Comparison of ENCODE assay signal across 8 cellular contexts in the genomic region with DNA sequence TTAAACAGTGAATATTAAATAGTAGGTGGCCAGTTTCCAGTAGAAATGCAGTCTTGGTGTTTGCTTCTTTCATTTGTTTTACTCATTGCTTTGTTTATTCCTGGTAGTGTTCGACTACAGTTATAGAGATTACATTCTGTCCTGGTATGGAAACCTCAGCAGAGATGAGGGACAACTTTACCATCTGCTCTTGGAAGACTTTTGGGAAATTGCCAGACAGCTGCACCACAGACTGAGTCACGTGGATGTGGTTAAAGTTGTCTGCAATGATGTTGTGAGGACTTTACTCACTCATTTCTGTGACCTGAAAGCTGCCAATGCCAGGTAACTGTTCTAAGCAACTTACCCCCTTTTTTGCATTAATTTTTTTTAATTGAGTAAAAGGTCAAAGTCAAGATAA. TPM values are rescaled to one million over a fixed set of nuclear protein-coding genes. Genes with fewer than 3 reads are reported as not detected.
A peak's percentile ranks its signal among the peaks of the same experiment; 100 is the strongest.
DNase-seq lines count a peak whose midpoint lies in the region; ATAC-seq and TF ChIP-seq lines count a peak whose summit lies in the region.
"Not testable (repeated sequence)": the region's sequence is repeated elsewhere in the genome, so short reads cannot be mapped to it uniquely, and the experiment has no call there.

No MANE protein-coding gene starts in this region.

- DNase-seq in DMS53 treated with DMSO at 0.1 percent for 48 hours (lab: John Stamatoyannopoulos, UW; ENCODE audit: unreplicated experiment) (peak; percentile 7), HCEC 1CT (peak; percentile 63), MM.1S (peak; percentile 36), RPMI7951 (ENCODE audit: low read depth) (peak; percentile 82), adipocyte (ENCODE audit: low read depth) (peak; percentile 59), fibroblast of pulmonary artery (ENCODE audit: low read depth) (peak; percentile 67), mucosa of descending colon (peak in 1 of 3 donors; percentile 33)
- DNase-seq in upper lobe of right lung, result not testable (repeated sequence)

- not testable (repeated sequence) for H3K27me3 ChIP-seq in MM.1S (replicated peaks; ENCODE audit: insufficient read depth, low read length); adipocyte (replicated peaks; ENCODE audit: control insufficient read depth, insufficient read depth, low read length); upper lobe of right lung

- H3K9ac ChIP-seq in MM.1S (ENCODE audit: low read length); adipocyte (ENCODE audit: low read length): not testable (repeated sequence)

- H3K27ac ChIP-seq in MM.1S (ENCODE audit: low read length), result peak overlapping the region; percentile 44; the same call in 1 of the 2 replicates
- not testable (repeated sequence) for H3K27ac ChIP-seq in upper lobe of right lung

- H3K79me2 ChIP-seq in MM.1S (ENCODE audit: low read length), result peaks cover 65% of the 10 kb centered on the region

- not testable (repeated sequence) for H3K4me3 ChIP-seq in MM.1S (ENCODE audit: low read length); adipocyte (ENCODE audit: low read length); fibroblast of pulmonary artery (replicated peaks; ENCODE audit: low read depth, low read length); mucosa of descending colon; upper lobe of right lung

- peak overlapping the region; percentile 42 for H3K4me2 ChIP-seq in MM.1S (ENCODE audit: low read depth, low read length)

- not testable (repeated sequence) for H2AFZ ChIP-seq in MM.1S (ENCODE audit: low read length)

- peaks cover 52% of the 10 kb centered on the region for H3F3A ChIP-seq in MM.1S (ENCODE audit: insufficient read depth, low read length)

- intact Hi-C loops in mucosa of descending colon (cut with DNase I, micrococcal nuclease); upper lobe of right lung (cut with DNase I): not testable (repeated sequence)

- not testable (repeated sequence) for H3K36me3 ChIP-seq in MM.1S (replicated peaks; ENCODE audit: insufficient read depth, low read length); mucosa of descending colon (ENCODE audit: low read depth); upper lobe of right lung
- peaks cover 11% of the 10 kb centered on the region for H3K36me3 ChIP-seq in adipocyte (ENCODE audit: control insufficient read depth, insufficient read depth, low read length, severe bottlenecking)

- H3K9me2 ChIP-seq in MM.1S (replicated peaks; ENCODE audit: insufficient read depth, low read length), result not testable (repeated sequence)

- peak; percentile 87 for ATAC-seq in mucosa of descending colon
- peak; percentile 42 for ATAC-seq in upper lobe of right lung

- H3K4me1 ChIP-seq in MM.1S (ENCODE audit: low read length) (peaks cover 77% of the 10 kb centered on the region), adipocyte (ENCODE audit: control insufficient read depth, insufficient read depth, low read length) (peaks cover 10% of the 10 kb centered on the region), upper lobe of right lung (peaks cover 10% of the 10 kb centered on the region)
- H3K4me1 ChIP-seq in mucosa of descending colon (ENCODE audit: low read depth), result not testable (repeated sequence)

- not testable (repeated sequence) for TF ChIP-seq CTCF in MM.1S (IDR thresholded peaks at IDR 0.05; ENCODE audit: low read length); fibroblast of pulmonary artery (IDR thresholded peaks at IDR 0.05; ENCODE audit: low read length, missing control alignments); mucosa of descending colon (IDR thresholded peaks at IDR 0.05); upper lobe of right lung (IDR thresholded peaks at IDR 0.05)

- H4K20me1 ChIP-seq in MM.1S (ENCODE audit: insufficient read depth, low read length), result not testable (repeated sequence)

- H3K9me3 ChIP-seq in MM.1S (replicated peaks; ENCODE audit: insufficient read depth, low read length); adipocyte (ENCODE audit: control insufficient read depth, low read length); mucosa of descending colon; upper lobe of right lung: not testable (repeated sequence)

RNA-seq across cellular contexts. Expression of a gene that starts 49.3 kb away (rescaled TPM):
- 16.1 and 18.3 TPM in 2 replicates for total RNA-seq in RPMI7951 (2014; rRNA removed; shearing (Covaris generic))
- total RNA-seq in mucosa of descending colon (10 to 100 TPM; 10.8 to 29.7 (median 16.8) TPM), upper lobe of right lung (98.5 TPM)

RNA-seq across cellular contexts. Expression of a gene that starts 54.9 kb away (rescaled TPM):
- total RNA-seq in RPMI7951 (2014; rRNA removed; shearing (Covaris generic)), result 23.7 and 28.1 TPM in 2 replicates
- total RNA-seq in mucosa of descending colon (10 to 100 TPM; 12.4 to 44.3 (median 16.6) TPM), upper lobe of right lung (38.2 TPM)
